Comparison of ENCODE assay signal across 12 cellular contexts in the genomic region with DNA sequence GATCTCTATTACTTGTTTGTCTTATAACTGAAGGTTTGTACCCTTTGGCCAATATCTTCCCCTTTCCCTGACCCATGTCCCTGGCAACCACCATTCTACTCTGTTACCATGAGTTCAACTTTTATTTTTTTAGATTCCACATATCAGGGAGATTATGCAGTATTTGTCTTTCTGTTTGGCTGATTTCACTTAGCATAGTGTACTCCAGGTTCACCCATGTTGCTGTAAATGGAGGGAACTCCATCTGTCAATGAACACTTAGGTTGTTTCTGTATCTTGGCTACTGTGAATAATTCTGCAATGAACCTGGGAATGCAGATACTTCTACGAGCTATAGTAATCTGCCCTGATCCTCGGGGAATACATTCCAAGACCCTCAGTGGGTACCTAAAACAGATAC. TPM values are rescaled to one million over a fixed set of nuclear protein-coding genes. Genes with fewer than 3 reads are reported as not detected.
"Had no signal": no experiment of that assay in that cellular context is flagged by ENCODE, and none has a peak within 500 bp of the region (broad histone marks: within the 10 kb centered on the region; RNA-seq: fewer than 3 reads in every experiment).

No MANE protein-coding gene starts in this region.

- H3K4me3 Mint-ChIP-seq: GM23338, H9, HFFc6 had no signal

- H3K9me3 ChIP-seq: HAP-1 had no signal

- H3K27ac Mint-ChIP-seq: GM23338, H9, HFFc6 had no signal

- H3K36me3 ChIP-seq: HAP-1 had no signal

- H3K4me1 ChIP-seq: HAP-1 had no signal

- H3K9me3 Mint-ChIP-seq: GM23338 had no signal

- H3K27ac ChIP-seq: GM23248 had no signal

- ATAC-seq: GM23338, HCT116 had no signal

- H3K4me3 ChIP-seq: GM23248, GM23338, HAP-1 had no signal

- FAIRE-seq: H1, H54 had no signal

- DNase-seq: GM23248, GOT3, H7, H9, HCEC 1CT, HFFc6 had no signal

RNA-seq across cellular contexts. Expression of a gene that starts 14.9 kb away (rescaled TPM):
- total RNA-seq: GM23248, GM23338, H1, H4, H7, H9, HFFc6 had no signal
- polyA plus RNA-seq: GM23248, GM23338, H1 had no signal

RNA-seq across cellular contexts. Expression of a gene that starts 42.9 kb away (rescaled TPM):
- total RNA-seq: GM23248, GM23338, H1, H4, H7, H9, HFFc6 had no signal
- polyA plus RNA-seq: GM23248, GM23338, H1 had no signal

RNA-seq across cellular contexts. Expression of a gene that starts 58.2 kb away (rescaled TPM):
- total RNA-seq: GM23248, GM23338, H1, H4, H7, H9, HFFc6 had no signal
- polyA plus RNA-seq: GM23248, GM23338, H1 had no signal
